17 cellular contexts compared by ENCODE assay signal in genomic region chr7:67343114-67343513, GRCh38.
DNase-seq lines count a peak whose midpoint lies in the region; ATAC-seq and TF ChIP-seq lines count a peak whose summit lies in the region.
"Had no signal": no experiment of that assay in that cellular context is flagged by ENCODE, and none has a peak within 500 bp of the region (broad histone marks: within the 10 kb centered on the region; RNA-seq: fewer than 3 reads in every experiment).

No MANE protein-coding gene starts in this region.

- peaks cover 20% of the 10 kb centered on the region for H3K36me3 Mint-ChIP-seq in activated CD4-positive, alpha-beta T cell treated with anti-CD3 and anti-CD28 coated beads, Interleukin-2, amount 10 ng/mL, durations not matched to agents 7 days and 5 days (ENCODE audit: low read depth)

- peak; percentile 10 for DNase-seq in SHP77 treated with DMSO at 0.1 percent for 48 hours (lab: John Stamatoyannopoulos, UW)
- DNase-seq in SHP77 (lab: John Stamatoyannopoulos, UW): no peak
- peak; percentile 48 for DNase-seq in NCI-H69 (lab: John Stamatoyannopoulos, UW)
- peak; percentile 62 for DNase-seq in mesenteric fat pad (ENCODE audit: low spot score)
- peak; percentile 15 for DNase-seq in upper lobe of right lung
- no peak for DNase-seq in activated CD4-positive, alpha-beta T cell treated with anti-CD3 and anti-CD28 coated beads, Interleukin-2, amount 10 ng/mL, durations not matched to agents 7 days and 5 days
- DNase-seq: 8988T, ACHN, Calu3, NCI-H1436, NCI-H524 treated with DMSO at 0.1 percent for 48 hours, NCI-H82 had no signal

- H3K4me3 Mint-ChIP-seq in activated CD4-positive, alpha-beta T cell treated with anti-CD3 and anti-CD28 coated beads, Interleukin-2, amount 10 ng/mL, durations not matched to agents 7 days and 5 days: no peak overlapping the region
- H3K4me3 Mint-ChIP-seq: CD14-positive monocyte had no signal

- H3K4me1 ChIP-seq in upper lobe of right lung: no peaks in the 10 kb centered on the region
- H3K4me1 ChIP-seq: SJCRH30 had no signal

- ATAC-seq in upper lobe of right lung (no peak), GM18870 (IDR thresholded peaks at IDR 0.05; ENCODE audit: unreplicated experiment) (no peak)

- intact Hi-C loops in upper lobe of right lung (cut with DNase I): no loop called here

- no peaks in the 10 kb centered on the region for H3K27me3 Mint-ChIP-seq in activated CD4-positive, alpha-beta T cell treated with anti-CD3 and anti-CD28 coated beads, Interleukin-2, amount 10 ng/mL, durations not matched to agents 7 days and 5 days
- H3K27me3 Mint-ChIP-seq: IgD-negative memory B cell had no signal

- H3K27ac Mint-ChIP-seq in activated CD4-positive, alpha-beta T cell treated with anti-CD3 and anti-CD28 coated beads, Interleukin-2, amount 10 ng/mL, durations not matched to agents 7 days and 5 days: no peak overlapping the region
- H3K27ac Mint-ChIP-seq: CD14-positive monocyte, IgD-negative memory B cell had no signal

- H3K27ac ChIP-seq in upper lobe of right lung: no peak overlapping the region
- H3K27ac ChIP-seq: SJCRH30 had no signal

- H3K9me3 ChIP-seq in upper lobe of right lung: no peaks in the 10 kb centered on the region
- H3K9me3 ChIP-seq: BE2C, SJCRH30 had no signal

- peaks cover 5% of the 10 kb centered on the region for H3K36me3 ChIP-seq in upper lobe of right lung
- H3K36me3 ChIP-seq: BE2C had no signal

- H3K4me3 ChIP-seq in upper lobe of right lung: no peak overlapping the region
- H3K4me3 ChIP-seq: SJCRH30 had no signal

- peaks cover 13% of the 10 kb centered on the region for H3K9me3 Mint-ChIP-seq in activated CD4-positive, alpha-beta T cell treated with anti-CD3 and anti-CD28 coated beads, Interleukin-2, amount 10 ng/mL, durations not matched to agents 7 days and 5 days

- POLR2A ChIA-PET in activated CD4-positive, alpha-beta T cell treated with anti-CD3 and anti-CD28 coated beads, Interleukin-2, amount 10 ng/mL, durations not matched to agents 7 days and 5 days (lab: Charles Lee): no interaction called here

- no peak for TF ChIP-seq CTCF in upper lobe of right lung (IDR thresholded peaks at IDR 0.05)

- no peaks in the 10 kb centered on the region for H3K4me1 Mint-ChIP-seq in activated CD4-positive, alpha-beta T cell treated with anti-CD3 and anti-CD28 coated beads, Interleukin-2, amount 10 ng/mL, durations not matched to agents 7 days and 5 days
- H3K4me1 Mint-ChIP-seq: CD14-positive monocyte, IgD-negative memory B cell had no signal

- H3K27me3 ChIP-seq in upper lobe of right lung: no peaks in the 10 kb centered on the region
- H3K27me3 ChIP-seq: BE2C, SJCRH30 had no signal

- CTCF ChIA-PET in activated CD4-positive, alpha-beta T cell treated with anti-CD3 and anti-CD28 coated beads, Interleukin-2, amount 10 ng/mL, durations not matched to agents 7 days and 5 days (lab: Charles Lee): interaction anchor here (0.7 kb wide), 1 partner anchor 834 kb away, joined by 4 read pairs; no protein-coding TSS in a partner anchor

Comparison
In these comparisons a context has a peak if more than half of its experiments do, and no peak if none do; other contexts are left out.
1. DNase-seq: peak in SHP77 treated with DMSO at 0.1 percent for 48 hours (single experiment), NCI-H69 (single experiment), mesenteric fat pad (single experiment) and upper lobe of right lung (single experiment); none in SHP77 (0 of 2) and activated CD4-positive, alpha-beta T cell treated with anti-CD3 and anti-CD28 coated beads, Interleukin-2, amount 10 ng/mL, durations not matched to agents 7 days and 5 days (single experiment).